ENCODE assay signal across 11 cellular contexts in genomic region chr7:33722383-33723096, GRCh38.
DNase-seq lines count a peak whose midpoint lies in the region; ATAC-seq and TF ChIP-seq lines count a peak whose summit lies in the region.
"Had no signal": no experiment of that assay in that cellular context is flagged by ENCODE, and none has a peak within 500 bp of the region (broad histone marks: within the 10 kb centered on the region; RNA-seq: fewer than 3 reads in every experiment).

No MANE protein-coding gene starts in this region.

- H3K27me3 ChIP-seq in foreskin keratinocyte (no peaks in the 10 kb centered on the region), skeletal muscle satellite cell (ENCODE audit: control insufficient read depth, insufficient read depth, low read length) (no peaks in the 10 kb centered on the region)
- H3K27me3 ChIP-seq: pancreas had no signal

- no peak for TF ChIP-seq CTCF in foreskin keratinocyte (conservative IDR thresholded peaks at IDR 0.05)

- peak; percentile 78 for DNase-seq in HPDE6-E6E7 (ENCODE audit: extremely low spot score)
- peak; percentile 96 for DNase-seq in SW480 (ENCODE audit: low spot score)
- DNase-seq in foreskin keratinocyte: peak; percentile 57 to 77
- DNase-seq in COLO668 (lab: John Stamatoyannopoulos, UW; ENCODE audit: unreplicated experiment): no peak
- DNase-seq in stimulated activated CD4-positive, alpha-beta T cell treated with anti-CD3 and anti-CD28 coated beads, Interleukin-12 subunit alpha, Interleukin-12 subunit beta, amount 100 ng/mL, for 4 hours: no peak
- no peak for DNase-seq in activated gamma-delta T cell treated with Interleukin-2 at 50 U/mL for 16 hours
- DNase-seq: Kasumi-1; pancreas; stimulated activated naive CD4-positive, alpha-beta T cell treated with Interleukin-2 at 50 U/mL for 16 hours had no signal

- H3K27ac ChIP-seq in foreskin keratinocyte: no peak overlapping the region
- H3K27ac ChIP-seq: pancreas had no signal

- ATAC-seq in foreskin keratinocyte (peak; percentile 96), HG02588 (IDR thresholded peaks at IDR 0.05; ENCODE audit: unreplicated experiment) (no peak)
- ATAC-seq: pancreas had no signal

- peak overlapping the region; percentile 61 for H3K9ac ChIP-seq in skeletal muscle satellite cell (ENCODE audit: low read depth, low read length)

- no peaks in the 10 kb centered on the region for H3K9me3 ChIP-seq in skeletal muscle satellite cell (replicated peaks; ENCODE audit: low read length)
- H3K9me3 ChIP-seq: pancreas had no signal

- H3K4me1 ChIP-seq in foreskin keratinocyte (no peaks in the 10 kb centered on the region), skeletal muscle satellite cell (ENCODE audit: control insufficient read depth, insufficient read depth, low read length) (peaks cover 33% of the 10 kb centered on the region)
- H3K4me1 ChIP-seq: pancreas had no signal

- H3K4me3 ChIP-seq in skeletal muscle satellite cell (ENCODE audit: low read length): peak overlapping the region; percentile 58
- H3K4me3 ChIP-seq: pancreas had no signal

- peak overlapping the region; percentile 82 for H3K4me2 ChIP-seq in skeletal muscle satellite cell (ENCODE audit: low read length)

- no peaks in the 10 kb centered on the region for H3K36me3 ChIP-seq in skeletal muscle satellite cell (ENCODE audit: insufficient read depth, low read length)
- H3K36me3 ChIP-seq: pancreas had no signal

Comparison
In these comparisons a context has a peak if more than half of its experiments do, and no peak if none do; other contexts are left out.
1. DNase-seq: peak in HPDE6-E6E7 (single experiment), SW480 (single experiment) and foreskin keratinocyte (2 of 2); none in COLO668 (single experiment), stimulated activated CD4-positive, alpha-beta T cell treated with anti-CD3 and anti-CD28 coated beads, Interleukin-12 subunit alpha, Interleukin-12 subunit beta, amount 100 ng/mL, for 4 hours (single experiment) and activated gamma-delta T cell treated with Interleukin-2 at 50 U/mL for 16 hours (single experiment).